Comparison of ENCODE assay signal across 5 cellular contexts in the genomic region with DNA sequence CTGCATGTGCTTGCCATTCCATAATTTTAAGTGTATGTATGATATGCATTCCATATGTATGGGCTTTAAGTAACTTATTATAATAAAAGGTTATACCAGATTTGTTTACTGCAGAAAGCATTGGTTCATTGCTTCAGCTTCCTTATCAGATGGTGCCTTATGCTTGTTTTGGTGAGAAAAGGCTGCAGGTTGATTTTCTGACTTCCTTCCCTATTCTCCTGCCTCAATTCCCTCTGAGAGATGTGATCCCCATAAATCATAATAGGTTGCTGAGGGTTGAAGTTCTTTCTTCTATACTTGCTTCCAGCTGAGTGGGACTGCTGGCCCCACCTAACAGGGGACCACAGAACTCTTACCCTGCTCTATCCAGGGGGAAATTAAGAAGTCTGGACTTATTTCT.
"Had no signal": no experiment of that assay in that cellular context is flagged by ENCODE, and none has a peak within 500 bp of the region (broad histone marks: within the 10 kb centered on the region; RNA-seq: fewer than 3 reads in every experiment).

No MANE protein-coding gene starts in this region.

- H3K4me3 Mint-ChIP-seq: GM23338, H9 had no signal

- DNase-seq: H9, HCEC 1CT, IMR-90 had no signal

- H3K4me3 ChIP-seq: GM23338, K562 had no signal

- ATAC-seq: GM23338, K562 had no signal

- H3K27ac Mint-ChIP-seq: GM23338 had no signal
